ENCODE assay signal across 21 cellular contexts in the genomic region with DNA sequence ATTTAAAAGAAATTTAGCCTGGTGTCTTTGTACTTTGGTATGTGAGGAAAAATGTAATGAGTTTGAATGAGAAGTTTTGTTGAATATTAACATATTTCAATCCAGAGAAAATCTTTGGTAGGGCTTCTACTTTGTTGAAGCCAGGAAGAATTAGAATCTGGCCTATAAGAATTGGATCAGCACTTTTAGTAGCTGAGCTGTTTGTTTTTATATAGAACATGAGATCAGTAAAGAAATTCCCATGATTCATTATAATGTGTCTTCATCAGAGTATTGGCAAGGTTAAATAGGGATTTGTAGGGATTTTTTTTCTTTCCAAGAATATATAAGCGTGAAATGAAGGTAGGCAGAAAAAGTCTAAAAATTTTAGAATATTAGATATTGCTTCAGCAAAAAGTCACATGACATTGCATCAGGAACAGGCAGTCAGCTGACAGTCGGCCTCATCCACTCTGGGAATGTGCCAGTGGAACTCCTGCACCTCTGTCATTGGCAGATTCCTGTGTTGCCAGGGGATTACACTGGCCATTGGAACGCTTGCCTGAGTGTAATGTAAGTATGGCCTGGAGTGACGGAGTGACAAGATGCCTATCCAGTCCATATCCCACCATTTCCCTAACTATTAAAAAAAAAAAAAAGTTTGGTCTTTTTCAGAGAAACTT.
A peak's percentile ranks its signal among the peaks of the same experiment; 100 is the strongest.
DNase-seq lines count a peak whose midpoint lies in the region; ATAC-seq, FAIRE-seq and TF ChIP-seq lines count a peak whose summit lies in the region.
"Had no signal": no experiment of that assay in that cellular context is flagged by ENCODE, and none has a peak within 500 bp of the region (broad histone marks: within the 10 kb centered on the region; RNA-seq: fewer than 3 reads in every experiment).

No MANE protein-coding gene starts in this region.

- TF ChIP-seq CTCF in keratinocyte (optimal IDR thresholded peaks at IDR 0.05 in 1 of 3, IDR thresholded peaks at IDR 0.05 in 1 of 3, conservative IDR thresholded peaks at IDR 0.05 in 1 of 3; ENCODE audit: extremely low read depth in 1 of 3, insufficient read depth in 2 of 3, low read length in 3 of 3) (no peak), smooth muscle cell (IDR thresholded peaks at IDR 0.05; ENCODE audit: borderline replicate concordance, insufficient read depth, poor library complexity, severe bottlenecking) (no peak)

- WGBS in smooth muscle cell (ENCODE audit: low lambda C conversion rate): 93% methylated on average over 4 of the region's 4 CpGs

- no peak overlapping the region for H3K4me2 ChIP-seq in keratinocyte (ENCODE audit: control insufficient read depth, extremely low read depth, insufficient read depth, low read depth, low read length)
- no peak overlapping the region for H3K4me2 ChIP-seq in smooth muscle cell
- H3K4me2 ChIP-seq: KMS-11 had no signal

- H3K27me3 Mint-ChIP-seq in activated T-cell treated with anti-CD3 and anti-CD28 coated beads, Interleukin-2, amount 50 U/mL, for 72 hours (ENCODE audit: low read depth): no peaks in the 10 kb centered on the region
- H3K27me3 Mint-ChIP-seq: B cell; naive thymus-derived CD4-positive, alpha-beta T cell; stimulated activated memory B cell treated with anti-CD40 and anti-IgM and Interleukin-4, amounts not matched to agents 10 μg/mL and 1 μg/mL and 100 μg/mL, for 72 hours had no signal

- no peak for ATAC-seq in activated T-cell treated with anti-CD3 and anti-CD28 coated beads, Interleukin-2, amount 50 U/mL, for 72 hours (replicated peaks in 1 of 2)
- ATAC-seq: activated CD8-positive, alpha-beta T cell treated with anti-CD3 and anti-CD28 coated beads, Interleukin-2, amount 10 ng/mL, durations not matched to agents 7 days and 5 days; naive thymus-derived CD4-positive, alpha-beta T cell; stimulated activated memory B cell treated with anti-CD40 and anti-IgM and Interleukin-4, amounts not matched to agents 10 μg/mL and 1 μg/mL and 100 μg/mL, for 72 hours had no signal

- in situ Hi-C loops in SK-MEL-5 (cut with HindIII; ENCODE audit: low pct_unique_long_range_greater_than_20kb, low sequenced_read_pairs): no loop called here

- peaks cover 12% of the 10 kb centered on the region for H3F3A ChIP-seq in smooth muscle cell (ENCODE audit: low read depth)

- no peak overlapping the region for H3K27ac Mint-ChIP-seq in activated T-cell treated with anti-CD3 and anti-CD28 coated beads, Interleukin-2, amount 50 U/mL, for 72 hours
- H3K27ac Mint-ChIP-seq: activated CD8-positive, alpha-beta T cell treated with anti-CD3 and anti-CD28 coated beads, Interleukin-2, amount 10 ng/mL, durations not matched to agents 7 days and 5 days; B cell; stimulated activated memory B cell treated with anti-CD40 and anti-IgM and Interleukin-4, amounts not matched to agents 10 μg/mL and 1 μg/mL and 100 μg/mL, for 72 hours had no signal

- H3K27me3 ChIP-seq in keratinocyte (ENCODE audit: control insufficient read depth, extremely low read depth, insufficient read depth, low read length) (no peaks in the 10 kb centered on the region), smooth muscle cell (ENCODE audit: low read depth) (no peaks in the 10 kb centered on the region)
- H3K27me3 ChIP-seq: cardiac muscle cell had no signal

- H3K79me2 ChIP-seq in keratinocyte (ENCODE audit: control insufficient read depth, insufficient read depth, low read length) (no peaks in the 10 kb centered on the region), smooth muscle cell (ENCODE audit: low read depth) (no peaks in the 10 kb centered on the region)

- peak; percentile 77 for DNase-seq in SK-MEL-5 (ENCODE audit: low read depth, low spot score)
- DNase-seq in epithelial cell of prostate (ENCODE audit: low read depth, low spot score): no peak
- no peak for DNase-seq in keratinocyte (ENCODE audit: low read depth, low spot score)
- no peak for DNase-seq in smooth muscle cell (lab: John Stamatoyannopoulos, UW; ENCODE audit: unreplicated experiment)
- DNase-seq in activated T-cell treated with anti-CD3 and anti-CD28 coated beads, Interleukin-2, amount 50 U/mL, for 48 hours: no peak
- no peak for DNase-seq in mucosa of gallbladder (ENCODE audit: low spot score)
- DNase-seq in activated T-cell treated with anti-CD3 and anti-CD28 coated beads, Interleukin-2, amount 50 U/mL, for 72 hours: no peak
- DNase-seq: activated CD4-positive, alpha-beta T cell treated with anti-CD3 and anti-CD28 coated beads for 1 hour; activated CD8-positive, alpha-beta T cell treated with anti-CD3 and anti-CD28 coated beads, Interleukin-2, amount 10 ng/mL, durations not matched to agents 7 days and 5 days; activated naive CD4-positive, alpha-beta T cell; DMS79 treated with DMSO at 0.1 percent for 48 hours; naive thymus-derived CD4-positive, alpha-beta T cell; NCI-H2171 treated with DMSO at 0.1 percent for 48 hours; NCI-H69; stimulated activated CD4-positive, alpha-beta T cell treated with anti-CD3 and anti-CD28 coated beads, Interleukin-2, amount 100 ng/mL, for 24 hours had no signal

- peaks cover 28% of the 10 kb centered on the region for H3K4me1 Mint-ChIP-seq in activated T-cell treated with anti-CD3 and anti-CD28 coated beads, Interleukin-2, amount 50 U/mL, for 72 hours (ENCODE audit: low read depth)

- H3K9me3 ChIP-seq in keratinocyte (ENCODE audit: control insufficient read depth, low read depth, low read length) (no peaks in the 10 kb centered on the region), smooth muscle cell (replicated peaks; ENCODE audit: low read depth) (no peaks in the 10 kb centered on the region)
- H3K9me3 ChIP-seq: thoracic aorta had no signal

- peaks cover 2 to 17% of the 10 kb centered on the region in 2 donors for H3K36me3 Mint-ChIP-seq in activated T-cell treated with anti-CD3 and anti-CD28 coated beads, Interleukin-2, amount 50 U/mL, for 72 hours (ENCODE audit: insufficient read depth in 2 of 2)

- dilution Hi-C loops in keratinocyte (cut with MboI; ENCODE audit: extremely low pct_ligation_motif_present, low sequenced_read_pairs): no loop called here

- H3K4me3 ChIP-seq in keratinocyte (ENCODE audit: control insufficient read depth in 2 of 3, extremely low read depth in 1 of 3, insufficient read depth in 2 of 3, low read depth in 1 of 3, low read length in 3 of 3) (no peak overlapping the region), smooth muscle cell (no peak overlapping the region)
- H3K4me3 ChIP-seq: cardiac muscle cell, thoracic aorta had no signal

- H3K9ac ChIP-seq in keratinocyte (ENCODE audit: control insufficient read depth, extremely low read depth, insufficient read depth, low read length) (no peak overlapping the region), smooth muscle cell (ENCODE audit: low read depth) (no peak overlapping the region)
- H3K9ac ChIP-seq: KMS-11 had no signal

- no peak for FAIRE-seq in keratinocyte (lab: Jason Lieb, UNC)
- FAIRE-seq: GM12891 had no signal

- H3K27ac ChIP-seq in epithelial cell of prostate: peak overlapping the region; percentile 70
- peak overlapping the region; percentile 71 for H3K27ac ChIP-seq in keratinocyte (ENCODE audit: control insufficient read depth, insufficient read depth, low read length)
- H3K27ac ChIP-seq in smooth muscle cell (ENCODE audit: low read depth): peak overlapping the region; percentile 21
- H3K27ac ChIP-seq: cardiac muscle cell, KMS-11, thoracic aorta had no signal

- no peak overlapping the region for H3K4me3 Mint-ChIP-seq in activated T-cell treated with anti-CD3 and anti-CD28 coated beads, Interleukin-2, amount 50 U/mL, for 72 hours
- H3K4me3 Mint-ChIP-seq: activated CD8-positive, alpha-beta T cell treated with anti-CD3 and anti-CD28 coated beads, Interleukin-2, amount 10 ng/mL, durations not matched to agents 7 days and 5 days; B cell; naive thymus-derived CD4-positive, alpha-beta T cell; stimulated activated memory B cell treated with anti-CD40 and anti-IgM and Interleukin-4, amounts not matched to agents 10 μg/mL and 1 μg/mL and 100 μg/mL, for 72 hours had no signal

- H3K9me3 Mint-ChIP-seq in activated T-cell treated with anti-CD3 and anti-CD28 coated beads, Interleukin-2, amount 50 U/mL, for 72 hours: no peaks in the 10 kb centered on the region
- H3K9me3 Mint-ChIP-seq: naive thymus-derived CD4-positive, alpha-beta T cell; stimulated activated memory B cell treated with anti-CD40 and anti-IgM and Interleukin-4, amounts not matched to agents 10 μg/mL and 1 μg/mL and 100 μg/mL, for 72 hours had no signal

- H3K36me3 ChIP-seq in keratinocyte (ENCODE audit: control insufficient read depth in 2 of 2, extremely low read depth in 1 of 2, insufficient read depth in 2 of 2, low read length in 2 of 2) (peaks cover 0 to 4% of the 10 kb centered on the region in 2 experiments), smooth muscle cell (ENCODE audit: low read depth) (peaks cover 7% of the 10 kb centered on the region)

- H3K4me1 ChIP-seq in keratinocyte (ENCODE audit: control insufficient read depth, extremely low read depth, insufficient read depth, low read length) (peaks cover 36% of the 10 kb centered on the region), smooth muscle cell (ENCODE audit: low read depth) (peaks cover 3% of the 10 kb centered on the region)

- H3K9me1 ChIP-seq in keratinocyte (ENCODE audit: control insufficient read depth, extremely low read depth, insufficient read depth, low read length): no peaks in the 10 kb centered on the region

- H2AFZ ChIP-seq in keratinocyte (ENCODE audit: control insufficient read depth, low read length) (no peak overlapping the region), smooth muscle cell (ENCODE audit: low read depth) (no peak overlapping the region)

- H4K20me1 ChIP-seq in keratinocyte (ENCODE audit: control insufficient read depth, extremely low read depth, insufficient read depth, low read length) (no peaks in the 10 kb centered on the region), smooth muscle cell (ENCODE audit: low read depth) (no peaks in the 10 kb centered on the region)

Comparison
In these comparisons a context has a peak if more than half of its experiments do, and no peak if none do; other contexts are left out.
1. H3K27ac ChIP-seq: peak in every context shown above with its lines; median percentile 71 in keratinocyte; 70 in epithelial cell of prostate; 21 in smooth muscle cell.